ENCODE assay signal across 1 cellular context in the genomic region with DNA sequence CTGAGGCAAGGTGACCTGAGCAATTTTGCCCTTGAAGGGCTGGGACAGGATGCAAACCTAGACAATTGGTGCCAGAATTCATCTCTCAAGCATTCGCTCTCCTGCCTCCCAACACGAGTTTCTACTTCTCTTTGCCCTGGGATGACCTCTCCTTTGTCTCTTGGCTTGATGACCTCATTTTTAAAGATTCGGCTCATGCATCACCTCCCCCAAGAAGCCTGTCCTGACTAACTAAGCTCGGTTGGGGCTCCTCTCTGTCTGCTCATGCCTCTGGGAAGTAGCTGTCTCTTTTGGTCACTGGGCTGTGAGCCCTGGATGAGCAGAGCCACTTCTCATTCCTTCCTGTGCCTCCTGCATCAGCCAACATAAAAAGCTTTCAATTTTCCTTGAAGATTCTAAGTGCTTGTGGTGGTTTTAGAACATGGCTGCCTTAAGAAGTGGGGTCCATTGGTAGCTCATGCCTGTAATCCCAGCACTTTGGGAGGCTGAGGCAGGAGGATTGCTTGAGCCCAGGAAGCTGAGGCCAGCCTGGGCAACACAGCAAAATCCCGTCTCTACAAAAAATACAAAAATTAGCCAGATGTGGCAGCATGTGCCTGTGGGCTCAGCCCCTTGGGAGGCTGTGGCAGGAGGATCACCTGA.
TF ChIP-seq lines count a peak whose summit lies in the region.

No MANE protein-coding gene starts in this region.

TF ChIP-seq in H1, 55 proteins besides CTCF, POLR2A, EP300 and RAD21:
- no peak for TF ChIP-seq JUND (IDR thresholded peaks at IDR 0.05; ENCODE audit: low read length)
